In genomic region chr10:77715081-77715480, GRCh38 we compare ENCODE assay signal across 1 cellular context.
TF ChIP-seq lines count a peak whose summit lies in the region.

No MANE protein-coding gene starts in this region.

TF ChIP-seq in WTC11, 78 proteins besides CTCF, POLR2A, EP300 and RAD21 (continued from another document):
- TF ChIP-seq ZNF512 (CRISPR knock-in tag; IDR thresholded peaks at IDR 0.05; ENCODE audit: borderline replicate concordance), result no peak
- no peak for TF ChIP-seq NR1H2 (CRISPR knock-in tag; IDR thresholded peaks at IDR 0.05)
- no peak for TF ChIP-seq AFF4 (CRISPR knock-in tag; IDR thresholded peaks at IDR 0.05; ENCODE audit: borderline replicate concordance)
- TF ChIP-seq SMAD3 (CRISPR knock-in tag; IDR thresholded peaks at IDR 0.05; ENCODE audit: borderline replicate concordance), result no peak
- no peak for TF ChIP-seq ESRRA (CRISPR knock-in tag; IDR thresholded peaks at IDR 0.05; ENCODE audit: borderline replicate concordance)
- TF ChIP-seq AR (CRISPR knock-in tag; IDR thresholded peaks at IDR 0.05), result no peak
- no peak for TF ChIP-seq IRF2 (CRISPR knock-in tag; IDR thresholded peaks at IDR 0.05; ENCODE audit: borderline replicate concordance, low read depth)
